Comparison of ENCODE assay signal across 8 cellular contexts in genomic region chr12:9449657-9450126, GRCh38.
DNase-seq lines count a peak whose midpoint lies in the region; ATAC-seq, FAIRE-seq and TF ChIP-seq lines count a peak whose summit lies in the region.
"Not testable (repeated sequence)": the region's sequence is repeated elsewhere in the genome, so short reads cannot be mapped to it uniquely, and the experiment has no call there.

No MANE protein-coding gene starts in this region.

- not testable (repeated sequence) for H3K79me1 ChIP-seq in H1 (ENCODE audit: low read depth, low read length)

- not testable (repeated sequence) for TF ChIP-seq CTCF in H1 (IDR thresholded peaks at IDR 0.05; ENCODE audit: control extremely low read depth in 1 of 3, insufficient read depth in 1 of 3, low read depth in 1 of 3, low read length in 3 of 3); type B pancreatic cell (conservative IDR thresholded peaks at IDR 0.05)

- not testable (repeated sequence) for ATAC-seq in naive thymus-derived CD4-positive, alpha-beta T cell

- not testable (repeated sequence) for H3K9me3 Mint-ChIP-seq in T-helper 2 cell treated with Interferon-gamma antibody and Interleukin-4, amounts not matched to agents 5 μg/mL and 100 μg/mL, for 36 hours; activated T-helper 1 cell treated with anti-CD3 and anti-CD28 coated beads, Interleukin-12 subunit alpha, Interleukin-12 subunit beta, Interleukin-2, Interleukin-4 antibody, amounts not matched to agents 30 ng/mL and 10 ng/mL and 1 ng/mL, durations not matched to agents 14 hours and 24 hours and 36 hours; naive thymus-derived CD4-positive, alpha-beta T cell; type B pancreatic cell

- not testable (repeated sequence) for H3K4me1 ChIP-seq in HUES48 (ENCODE audit: control insufficient read depth, insufficient read depth, low read length); H1 (replicated peaks in 1 of 4; ENCODE audit: control insufficient read depth in 3 of 4, insufficient read depth in 4 of 4, low read length in 3 of 4); naive thymus-derived CD4-positive, alpha-beta T cell (ENCODE audit: control insufficient read depth in 2 of 2, insufficient read depth in 2 of 2, low read length in 2 of 2)

- not testable (repeated sequence) for H2BK20ac ChIP-seq in H1 (ENCODE audit: low read length)

- not testable (repeated sequence) for H3K36me3 Mint-ChIP-seq in T-helper 2 cell treated with Interferon-gamma antibody and Interleukin-4, amounts not matched to agents 5 μg/mL and 100 μg/mL, for 36 hours (ENCODE audit: low read depth); activated T-helper 1 cell treated with anti-CD3 and anti-CD28 coated beads, Interleukin-12 subunit alpha, Interleukin-12 subunit beta, Interleukin-2, Interleukin-4 antibody, amounts not matched to agents 30 ng/mL and 10 ng/mL and 1 ng/mL, durations not matched to agents 14 hours and 24 hours and 36 hours (ENCODE audit: low read depth); naive thymus-derived CD4-positive, alpha-beta T cell; type B pancreatic cell

- H3K9ac ChIP-seq in HUES48 (ENCODE audit: low read depth, low read length); H1 (replicated peaks in 1 of 4; ENCODE audit: extremely low read depth in 1 of 4, low read depth in 3 of 4, low read length in 3 of 4): not testable (repeated sequence)

- intact Hi-C loops in activated T-helper 1 cell treated with anti-CD3 and anti-CD28 coated beads, Interleukin-12 subunit alpha, Interleukin-12 subunit beta, Interleukin-2, Interleukin-4 antibody, amounts not matched to agents 30 ng/mL and 10 ng/mL and 1 ng/mL, durations not matched to agents 14 hours and 24 hours and 36 hours (cut with micrococcal nuclease): loop anchor here (5.0 kb wide), 2 partner anchors 283 to 902 kb away; partner anchors contain the start of gene CLECL1
- intact Hi-C loops in naive thymus-derived CD4-positive, alpha-beta T cell (cut with micrococcal nuclease): loop anchor here in 1 of 2 donors (5.0 kb wide), 1 partner anchor 348 kb away; no protein-coding TSS in a partner anchor

- not testable (repeated sequence) for H2BK15ac ChIP-seq in H1 (ENCODE audit: low read length)

- not testable (repeated sequence) for H4K91ac ChIP-seq in H1 (replicated peaks; ENCODE audit: insufficient read length, low read length)

- H3K9me3 ChIP-seq in HUES48 (ENCODE audit: control insufficient read depth, insufficient read depth, low read length); H1 (ENCODE audit: insufficient read depth in 2 of 2, low read depth in 1 of 2, low read length in 1 of 2); naive thymus-derived CD4-positive, alpha-beta T cell (ENCODE audit: control insufficient read depth in 2 of 3, low read length in 3 of 3): not testable (repeated sequence)

- peak overlapping the region; percentile 92; the same call in 1 of the 2 replicates for H3K4me3 ChIP-seq in HUES48 (ENCODE audit: low read depth, low read length)
- not testable (repeated sequence) for H3K4me3 ChIP-seq in H1 (ENCODE audit: extremely low read depth in 1 of 4, insufficient read depth in 2 of 4, low read depth in 3 of 4, low read length in 4 of 4); naive thymus-derived CD4-positive, alpha-beta T cell (ENCODE audit: low read length)

- not testable (repeated sequence) for H4K20me1 ChIP-seq in H1 (replicated peaks in 1 of 2; ENCODE audit: control insufficient read depth in 1 of 2, insufficient read depth in 2 of 2, low read length in 2 of 2)

- not testable (repeated sequence) for H3K23ac ChIP-seq in H1 (ENCODE audit: insufficient read length)

- WGBS in H1 (ENCODE audit: extremely low coverage in 1 of 2, insufficient coverage in 1 of 2, insufficient read length in 1 of 2, insufficient replicate concordance in 2 of 2, low coverage in 1 of 2, low lambda C conversion rate in 2 of 2, missing lambda C conversion rate in 1 of 2), 2 experiments: 95% methylated on average over 9 of the region's 9 CpGs; no CpG with 5 or more reads in 1 of the 2 experiments

- TF ChIP-seq EP300 in H1 (IDR thresholded peaks at IDR 0.05; ENCODE audit: borderline replicate concordance in 1 of 2, low read depth in 2 of 2, low read length in 2 of 2): not testable (repeated sequence)

- DNase-seq in DMS53 treated with DMSO at 0.1 percent for 48 hours (lab: John Stamatoyannopoulos, UW; ENCODE audit: unreplicated experiment) (peak; percentile 17), NCI-H526 (lab: John Stamatoyannopoulos, UW) (peak; percentile 34 to 58)
- not testable (repeated sequence) for DNase-seq in T-helper 2 cell treated with Interferon-gamma antibody and Interleukin-4, amounts not matched to agents 5 μg/mL and 100 μg/mL, for 36 hours (ENCODE audit: low spot score); activated T-helper 1 cell treated with anti-CD3 and anti-CD28 coated beads, Interleukin-12 subunit alpha, Interleukin-12 subunit beta, Interleukin-2, Interleukin-4 antibody, amounts not matched to agents 30 ng/mL and 10 ng/mL and 1 ng/mL, durations not matched to agents 14 hours and 24 hours and 36 hours (ENCODE audit: low spot score); H1 (ENCODE audit: low read depth in 1 of 2, low spot score in 2 of 2); type B pancreatic cell (ENCODE audit: extremely low spot score, unreplicated experiment)
- peak in 2 of 9 donors; percentile 12 to 52 for DNase-seq in naive thymus-derived CD4-positive, alpha-beta T cell

- H3K18ac ChIP-seq in H1 (ENCODE audit: extremely low read depth, low read length): not testable (repeated sequence)

- not testable (repeated sequence) for H3K14ac ChIP-seq in H1 (ENCODE audit: insufficient read length)

- not testable (repeated sequence) for H2BK12ac ChIP-seq in H1 (ENCODE audit: low read depth, low read length)

- CTCF ChIA-PET in H1 (lab: Charles Lee; ENCODE audit: partially characterized antibody): interaction anchor here (1.7 to 1.8 kb wide), 2 partner anchors 19 to 71 kb away, joined by 7 to 9 read pairs; no protein-coding TSS in a partner anchor
- CTCF ChIA-PET in naive thymus-derived CD4-positive, alpha-beta T cell (lab: Charles Lee): not testable (repeated sequence)

- not testable (repeated sequence) for H4K5ac ChIP-seq in H1 (ENCODE audit: insufficient read length, low read depth, low read length)

- not testable (repeated sequence) for H3K23me2 ChIP-seq in H1 (ENCODE audit: low read depth, low read length)

- H3K27me3 ChIP-seq in HUES48 (ENCODE audit: control insufficient read depth, insufficient read depth, low read length); H1 (replicated peaks in 1 of 4; ENCODE audit: control insufficient read depth in 3 of 4, extremely low read depth in 1 of 4, insufficient read depth in 3 of 4, low read length in 3 of 4); naive thymus-derived CD4-positive, alpha-beta T cell (ENCODE audit: control insufficient read depth in 2 of 2, insufficient read depth in 2 of 2, low read length in 2 of 2): not testable (repeated sequence)

- POLR2A ChIA-PET in H1 (lab: Charles Lee; ENCODE audit: partially characterized antibody): interaction anchor here (2.1 kb wide), 1 partner anchor 198 kb away, joined by 5 read pairs; no protein-coding TSS in a partner anchor
- POLR2A ChIA-PET in naive thymus-derived CD4-positive, alpha-beta T cell (lab: Charles Lee): interaction anchor here (0.6 kb wide), 1 partner anchor 916 kb away, joined by 3 read pairs; no protein-coding TSS in a partner anchor

- H2AK5ac ChIP-seq in H1 (ENCODE audit: low read depth, low read length): not testable (repeated sequence)

- not testable (repeated sequence) for H2BK5ac ChIP-seq in H1 (ENCODE audit: low read depth, low read length)

- not testable (repeated sequence) for H3K4ac ChIP-seq in H1 (replicated peaks; ENCODE audit: insufficient read length, low read depth, low read length)

- not testable (repeated sequence) for H3K27me3 Mint-ChIP-seq in T-helper 2 cell treated with Interferon-gamma antibody and Interleukin-4, amounts not matched to agents 5 μg/mL and 100 μg/mL, for 36 hours (ENCODE audit: low read depth); activated T-helper 1 cell treated with anti-CD3 and anti-CD28 coated beads, Interleukin-12 subunit alpha, Interleukin-12 subunit beta, Interleukin-2, Interleukin-4 antibody, amounts not matched to agents 30 ng/mL and 10 ng/mL and 1 ng/mL, durations not matched to agents 14 hours and 24 hours and 36 hours (ENCODE audit: insufficient read depth); type B pancreatic cell
- H3K27me3 Mint-ChIP-seq in naive thymus-derived CD4-positive, alpha-beta T cell: peaks cover 0 to 10% (median 0%) of the 10 kb centered on the region in 5 donors

- not testable (repeated sequence) for H3K79me2 ChIP-seq in H1 (ENCODE audit: control insufficient read depth in 1 of 2, insufficient read depth in 2 of 2, low read length in 2 of 2)

- H2AFZ ChIP-seq in H1 (ENCODE audit: low read length): not testable (repeated sequence)

- not testable (repeated sequence) for H3K56ac ChIP-seq in H1 (replicated peaks; ENCODE audit: insufficient read length, low read depth, low read length)

- H3K27ac ChIP-seq in HUES48 (ENCODE audit: low read depth, low read length); H1 (ENCODE audit: low read depth, low read length); naive thymus-derived CD4-positive, alpha-beta T cell (ENCODE audit: low read depth, low read length): not testable (repeated sequence)

- not testable (repeated sequence) for H4K8ac ChIP-seq in H1 (ENCODE audit: extremely low read depth, insufficient read depth, low read length)

- not testable (repeated sequence) for TF ChIP-seq RAD21 in H1 (IDR thresholded peaks at IDR 0.05 in 1 of 2, conservative IDR thresholded peaks at IDR 0.05 in 1 of 2; ENCODE audit: low read depth in 2 of 2, low read length in 2 of 2)

- not testable (repeated sequence) for FAIRE-seq in H1 (lab: Jason Lieb, UNC)

- not testable (repeated sequence) for TF ChIP-seq POLR2A in H1 (IDR thresholded peaks at IDR 0.05; ENCODE audit: control extremely low read depth in 1 of 2, low read depth in 2 of 2, low read length in 2 of 2)

- H3K27ac Mint-ChIP-seq in T-helper 2 cell treated with Interferon-gamma antibody and Interleukin-4, amounts not matched to agents 5 μg/mL and 100 μg/mL, for 36 hours: peak overlapping the region; percentile 43
- H3K27ac Mint-ChIP-seq in activated T-helper 1 cell treated with anti-CD3 and anti-CD28 coated beads, Interleukin-12 subunit alpha, Interleukin-12 subunit beta, Interleukin-2, Interleukin-4 antibody, amounts not matched to agents 30 ng/mL and 10 ng/mL and 1 ng/mL, durations not matched to agents 14 hours and 24 hours and 36 hours; type B pancreatic cell: not testable (repeated sequence)
- H3K27ac Mint-ChIP-seq in naive thymus-derived CD4-positive, alpha-beta T cell: peak overlapping the region in 1 of 9 donors; percentile 96

- H3K36me3 ChIP-seq in HUES48 (ENCODE audit: control insufficient read depth, insufficient read depth, low read length); H1 (ENCODE audit: control insufficient read depth in 2 of 4, insufficient read depth in 4 of 4, low read length in 3 of 4); naive thymus-derived CD4-positive, alpha-beta T cell (ENCODE audit: control insufficient read depth in 2 of 3, insufficient read depth in 3 of 3, low read length in 3 of 3): not testable (repeated sequence)

- peaks cover 22% of the 10 kb centered on the region for H3K4me1 Mint-ChIP-seq in T-helper 2 cell treated with Interferon-gamma antibody and Interleukin-4, amounts not matched to agents 5 μg/mL and 100 μg/mL, for 36 hours (ENCODE audit: low read depth)
- peaks cover 20% of the 10 kb centered on the region for H3K4me1 Mint-ChIP-seq in activated T-helper 1 cell treated with anti-CD3 and anti-CD28 coated beads, Interleukin-12 subunit alpha, Interleukin-12 subunit beta, Interleukin-2, Interleukin-4 antibody, amounts not matched to agents 30 ng/mL and 10 ng/mL and 1 ng/mL, durations not matched to agents 14 hours and 24 hours and 36 hours (ENCODE audit: low read depth)
- H3K4me1 Mint-ChIP-seq in naive thymus-derived CD4-positive, alpha-beta T cell: peaks cover 15 to 29% (median 21%) of the 10 kb centered on the region in 7 donors
- H3K4me1 Mint-ChIP-seq in type B pancreatic cell (ENCODE audit: unreplicated experiment): not testable (repeated sequence)

- peak overlapping the region; percentile 78 to 87; a peak in 2 of 4 replicates for H3K4me2 ChIP-seq in H1 (ENCODE audit: insufficient read depth in 1 of 2, low read depth in 2 of 2, low read length in 2 of 2)

- H2BK120ac ChIP-seq in H1 (replicated peaks; ENCODE audit: low read depth, low read length): not testable (repeated sequence)

- peak overlapping the region; percentile 99 for H3K4me3 Mint-ChIP-seq in T-helper 2 cell treated with Interferon-gamma antibody and Interleukin-4, amounts not matched to agents 5 μg/mL and 100 μg/mL, for 36 hours
- H3K4me3 Mint-ChIP-seq in activated T-helper 1 cell treated with anti-CD3 and anti-CD28 coated beads, Interleukin-12 subunit alpha, Interleukin-12 subunit beta, Interleukin-2, Interleukin-4 antibody, amounts not matched to agents 30 ng/mL and 10 ng/mL and 1 ng/mL, durations not matched to agents 14 hours and 24 hours and 36 hours: peak overlapping the region; percentile 95
- H3K4me3 Mint-ChIP-seq in naive thymus-derived CD4-positive, alpha-beta T cell: peak overlapping the region; percentile 61 to 100 (median 95)
- peak overlapping the region; percentile 99 for H3K4me3 Mint-ChIP-seq in type B pancreatic cell
